1 cellular context compared by ENCODE assay signal in the genomic region with DNA sequence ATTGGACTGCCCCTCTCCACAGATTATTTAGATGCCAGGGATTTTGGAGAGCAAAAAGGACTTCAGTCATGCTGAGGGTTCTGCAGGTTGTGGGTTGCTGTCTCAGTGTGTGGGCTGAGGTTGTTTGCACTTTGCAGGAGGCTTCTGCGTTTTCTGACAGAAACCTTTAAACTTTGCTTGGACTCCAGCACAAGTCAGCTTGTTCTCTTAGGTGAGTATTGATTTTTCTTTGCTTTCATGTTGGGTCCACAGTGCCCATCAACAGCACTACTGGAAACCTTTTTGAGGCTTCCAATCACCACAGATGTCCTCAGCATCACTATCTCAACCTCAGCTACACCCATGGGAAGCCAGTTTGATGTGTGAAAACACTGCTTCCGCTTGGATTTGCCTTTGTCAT.
TF ChIP-seq lines count a peak whose summit lies in the region.

No MANE protein-coding gene starts in this region.

TF ChIP-seq in HepG2, 621 proteins besides CTCF, POLR2A, EP300 and RAD21 (continued from another document):
- TF ChIP-seq, protein P1, sequence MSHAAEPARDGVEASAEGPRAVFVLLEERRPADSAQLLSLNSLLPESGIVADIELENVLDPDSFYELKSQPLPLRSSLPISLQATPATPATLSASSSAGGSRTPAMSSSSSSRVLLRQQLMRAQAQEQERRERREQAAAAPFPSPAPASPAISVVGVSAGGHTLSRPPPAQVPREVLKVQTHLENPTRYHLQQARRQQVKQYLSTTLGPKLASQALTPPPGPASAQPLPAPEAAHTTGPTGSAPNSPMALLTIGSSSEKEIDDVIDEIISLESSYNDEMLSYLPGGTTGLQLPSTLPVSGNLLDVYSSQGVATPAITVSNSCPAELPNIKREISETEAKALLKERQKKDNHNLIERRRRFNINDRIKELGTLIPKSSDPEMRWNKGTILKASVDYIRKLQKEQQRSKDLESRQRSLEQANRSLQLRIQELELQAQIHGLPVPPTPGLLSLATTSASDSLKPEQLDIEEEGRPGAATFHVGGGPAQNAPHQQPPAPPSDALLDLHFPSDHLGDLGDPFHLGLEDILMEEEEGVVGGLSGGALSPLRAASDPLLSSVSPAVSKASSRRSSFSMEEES (CRISPR knock-in tag; IDR thresholded peaks at IDR 0.05), result no peak
- TF ChIP-seq, protein P2, sequence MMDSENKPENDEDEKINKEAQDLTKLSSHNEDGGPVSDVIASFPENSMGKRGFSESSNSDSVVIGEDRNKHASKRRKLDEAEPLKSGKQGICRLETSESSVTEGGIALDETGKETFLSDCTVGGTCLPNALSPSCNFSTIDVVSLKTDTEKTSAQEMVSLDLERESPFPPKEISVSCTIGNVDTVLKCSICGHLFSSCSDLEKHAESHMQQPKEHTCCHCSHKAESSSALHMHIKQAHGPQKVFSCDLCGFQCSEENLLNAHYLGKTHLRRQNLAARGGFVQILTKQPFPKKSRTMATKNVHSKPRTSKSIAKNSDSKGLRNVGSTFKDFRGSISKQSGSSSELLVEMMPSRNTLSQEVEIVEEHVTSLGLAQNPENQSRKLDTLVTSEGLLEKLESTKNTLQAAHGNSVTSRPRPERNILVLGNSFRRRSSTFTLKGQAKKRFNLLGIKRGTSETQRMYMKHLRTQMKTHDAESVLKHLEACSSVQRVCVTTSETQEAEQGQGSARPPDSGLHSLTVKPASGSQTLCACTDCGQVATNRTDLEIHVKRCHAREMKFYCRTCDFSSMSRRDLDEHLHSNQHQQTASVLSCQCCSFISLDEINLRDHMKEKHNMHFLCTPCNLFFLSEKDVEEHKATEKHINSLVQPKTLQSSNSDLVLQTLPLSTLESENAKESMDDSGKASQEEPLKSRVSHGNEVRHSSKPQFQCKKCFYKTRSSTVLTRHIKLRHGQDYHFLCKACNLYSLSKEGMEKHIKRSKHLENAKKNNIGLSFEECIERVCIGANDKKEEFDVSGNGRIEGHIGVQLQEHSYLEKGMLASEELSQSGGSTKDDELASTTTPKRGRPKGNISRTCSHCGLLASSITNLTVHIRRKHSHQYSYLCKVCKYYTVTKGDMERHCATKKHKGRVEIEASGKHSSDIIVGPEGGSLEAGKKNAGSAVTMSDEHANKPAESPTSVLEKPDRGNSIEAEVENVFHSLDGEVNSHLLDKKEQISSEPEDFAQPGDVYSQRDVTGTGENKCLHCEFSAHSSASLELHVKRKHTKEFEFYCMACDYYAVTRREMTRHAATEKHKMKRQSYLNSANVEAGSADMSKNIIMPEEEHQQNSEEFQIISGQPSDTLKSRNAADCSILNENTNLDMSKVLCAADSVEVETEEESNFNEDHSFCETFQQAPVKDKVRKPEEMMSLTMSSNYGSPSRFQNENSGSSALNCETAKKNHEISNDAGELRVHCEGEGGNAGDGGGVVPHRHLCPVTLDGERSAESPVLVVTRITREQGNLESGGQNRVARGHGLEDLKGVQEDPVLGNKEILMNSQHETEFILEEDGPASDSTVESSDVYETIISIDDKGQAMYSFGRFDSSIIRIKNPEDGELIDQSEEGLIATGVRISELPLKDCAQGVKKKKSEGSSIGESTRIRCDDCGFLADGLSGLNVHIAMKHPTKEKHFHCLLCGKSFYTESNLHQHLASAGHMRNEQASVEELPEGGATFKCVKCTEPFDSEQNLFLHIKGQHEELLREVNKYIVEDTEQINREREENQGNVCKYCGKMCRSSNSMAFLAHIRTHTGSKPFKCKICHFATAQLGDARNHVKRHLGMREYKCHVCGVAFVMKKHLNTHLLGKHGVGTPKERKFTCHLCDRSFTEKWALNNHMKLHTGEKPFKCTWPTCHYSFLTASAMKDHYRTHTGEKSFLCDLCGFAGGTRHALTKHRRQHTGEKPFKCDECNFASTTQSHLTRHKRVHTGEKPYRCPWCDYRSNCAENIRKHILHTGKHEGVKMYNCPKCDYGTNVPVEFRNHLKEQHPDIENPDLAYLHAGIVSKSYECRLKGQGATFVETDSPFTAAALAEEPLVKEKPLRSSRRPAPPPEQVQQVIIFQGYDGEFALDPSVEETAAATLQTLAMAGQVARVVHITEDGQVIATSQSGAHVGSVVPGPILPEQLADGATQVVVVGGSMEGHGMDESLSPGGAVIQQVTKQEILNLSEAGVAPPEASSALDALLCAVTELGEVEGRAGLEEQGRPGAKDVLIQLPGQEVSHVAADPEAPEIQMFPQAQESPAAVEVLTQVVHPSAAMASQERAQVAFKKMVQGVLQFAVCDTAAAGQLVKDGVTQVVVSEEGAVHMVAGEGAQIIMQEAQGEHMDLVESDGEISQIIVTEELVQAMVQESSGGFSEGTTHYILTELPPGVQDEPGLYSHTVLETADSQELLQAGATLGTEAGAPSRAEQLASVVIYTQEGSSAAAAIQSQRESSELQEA (CRISPR knock-in tag; IDR thresholded peaks at IDR 0.05; ENCODE audit: not compliant biosample characterization), result no peak
- TF ChIP-seq MAFK (conservative IDR thresholded peaks at IDR 0.05 in 1 of 2, IDR thresholded peaks at IDR 0.05 in 1 of 2; ENCODE audit: low read length in 2 of 2) (no peak), ZBTB7A (CRISPR knock-in tag; IDR thresholded peaks at IDR 0.05) (no peak), DMAP1 (CRISPR knock-in tag; IDR thresholded peaks at IDR 0.05) (no peak), HNRNPLL (IDR thresholded peaks at IDR 0.05; ENCODE audit: low read depth, low read length, poor library complexity, severe bottlenecking) (no peak), TCF7 (IDR thresholded peaks at IDR 0.05; ENCODE audit: low read depth) (no peak), FOSL2 (CRISPR knock-in tag; IDR thresholded peaks at IDR 0.05) (no peak), NCOA2 (CRISPR knock-in tag; IDR thresholded peaks at IDR 0.05) (no peak), STAT5B (CRISPR knock-in tag; IDR thresholded peaks at IDR 0.05) (no peak)
- TF ChIP-seq, protein P3, sequence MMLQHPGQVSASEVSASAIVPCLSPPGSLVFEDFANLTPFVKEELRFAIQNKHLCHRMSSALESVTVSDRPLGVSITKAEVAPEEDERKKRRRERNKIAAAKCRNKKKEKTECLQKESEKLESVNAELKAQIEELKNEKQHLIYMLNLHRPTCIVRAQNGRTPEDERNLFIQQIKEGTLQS (CRISPR knock-in tag; IDR thresholded peaks at IDR 0.05), result no peak
- TF ChIP-seq, protein P4, sequence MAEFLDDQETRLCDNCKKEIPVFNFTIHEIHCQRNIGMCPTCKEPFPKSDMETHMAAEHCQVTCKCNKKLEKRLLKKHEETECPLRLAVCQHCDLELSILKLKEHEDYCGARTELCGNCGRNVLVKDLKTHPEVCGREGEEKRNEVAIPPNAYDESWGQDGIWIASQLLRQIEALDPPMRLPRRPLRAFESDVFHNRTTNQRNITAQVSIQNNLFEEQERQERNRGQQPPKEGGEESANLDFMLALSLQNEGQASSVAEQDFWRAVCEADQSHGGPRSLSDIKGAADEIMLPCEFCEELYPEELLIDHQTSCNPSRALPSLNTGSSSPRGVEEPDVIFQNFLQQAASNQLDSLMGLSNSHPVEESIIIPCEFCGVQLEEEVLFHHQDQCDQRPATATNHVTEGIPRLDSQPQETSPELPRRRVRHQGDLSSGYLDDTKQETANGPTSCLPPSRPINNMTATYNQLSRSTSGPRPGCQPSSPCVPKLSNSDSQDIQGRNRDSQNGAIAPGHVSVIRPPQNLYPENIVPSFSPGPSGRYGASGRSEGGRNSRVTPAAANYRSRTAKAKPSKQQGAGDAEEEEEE (CRISPR knock-in tag; IDR thresholded peaks at IDR 0.05; ENCODE audit: borderline replicate concordance), result no peak
- TF ChIP-seq, protein P5, sequence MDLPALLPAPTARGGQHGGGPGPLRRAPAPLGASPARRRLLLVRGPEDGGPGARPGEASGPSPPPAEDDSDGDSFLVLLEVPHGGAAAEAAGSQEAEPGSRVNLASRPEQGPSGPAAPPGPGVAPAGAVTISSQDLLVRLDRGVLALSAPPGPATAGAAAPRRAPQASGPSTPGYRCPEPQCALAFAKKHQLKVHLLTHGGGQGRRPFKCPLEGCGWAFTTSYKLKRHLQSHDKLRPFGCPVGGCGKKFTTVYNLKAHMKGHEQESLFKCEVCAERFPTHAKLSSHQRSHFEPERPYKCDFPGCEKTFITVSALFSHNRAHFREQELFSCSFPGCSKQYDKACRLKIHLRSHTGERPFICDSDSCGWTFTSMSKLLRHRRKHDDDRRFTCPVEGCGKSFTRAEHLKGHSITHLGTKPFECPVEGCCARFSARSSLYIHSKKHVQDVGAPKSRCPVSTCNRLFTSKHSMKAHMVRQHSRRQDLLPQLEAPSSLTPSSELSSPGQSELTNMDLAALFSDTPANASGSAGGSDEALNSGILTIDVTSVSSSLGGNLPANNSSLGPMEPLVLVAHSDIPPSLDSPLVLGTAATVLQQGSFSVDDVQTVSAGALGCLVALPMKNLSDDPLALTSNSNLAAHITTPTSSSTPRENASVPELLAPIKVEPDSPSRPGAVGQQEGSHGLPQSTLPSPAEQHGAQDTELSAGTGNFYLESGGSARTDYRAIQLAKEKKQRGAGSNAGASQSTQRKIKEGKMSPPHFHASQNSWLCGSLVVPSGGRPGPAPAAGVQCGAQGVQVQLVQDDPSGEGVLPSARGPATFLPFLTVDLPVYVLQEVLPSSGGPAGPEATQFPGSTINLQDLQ (CRISPR knock-in tag; IDR thresholded peaks at IDR 0.05), result no peak
- TF ChIP-seq, protein P6, sequence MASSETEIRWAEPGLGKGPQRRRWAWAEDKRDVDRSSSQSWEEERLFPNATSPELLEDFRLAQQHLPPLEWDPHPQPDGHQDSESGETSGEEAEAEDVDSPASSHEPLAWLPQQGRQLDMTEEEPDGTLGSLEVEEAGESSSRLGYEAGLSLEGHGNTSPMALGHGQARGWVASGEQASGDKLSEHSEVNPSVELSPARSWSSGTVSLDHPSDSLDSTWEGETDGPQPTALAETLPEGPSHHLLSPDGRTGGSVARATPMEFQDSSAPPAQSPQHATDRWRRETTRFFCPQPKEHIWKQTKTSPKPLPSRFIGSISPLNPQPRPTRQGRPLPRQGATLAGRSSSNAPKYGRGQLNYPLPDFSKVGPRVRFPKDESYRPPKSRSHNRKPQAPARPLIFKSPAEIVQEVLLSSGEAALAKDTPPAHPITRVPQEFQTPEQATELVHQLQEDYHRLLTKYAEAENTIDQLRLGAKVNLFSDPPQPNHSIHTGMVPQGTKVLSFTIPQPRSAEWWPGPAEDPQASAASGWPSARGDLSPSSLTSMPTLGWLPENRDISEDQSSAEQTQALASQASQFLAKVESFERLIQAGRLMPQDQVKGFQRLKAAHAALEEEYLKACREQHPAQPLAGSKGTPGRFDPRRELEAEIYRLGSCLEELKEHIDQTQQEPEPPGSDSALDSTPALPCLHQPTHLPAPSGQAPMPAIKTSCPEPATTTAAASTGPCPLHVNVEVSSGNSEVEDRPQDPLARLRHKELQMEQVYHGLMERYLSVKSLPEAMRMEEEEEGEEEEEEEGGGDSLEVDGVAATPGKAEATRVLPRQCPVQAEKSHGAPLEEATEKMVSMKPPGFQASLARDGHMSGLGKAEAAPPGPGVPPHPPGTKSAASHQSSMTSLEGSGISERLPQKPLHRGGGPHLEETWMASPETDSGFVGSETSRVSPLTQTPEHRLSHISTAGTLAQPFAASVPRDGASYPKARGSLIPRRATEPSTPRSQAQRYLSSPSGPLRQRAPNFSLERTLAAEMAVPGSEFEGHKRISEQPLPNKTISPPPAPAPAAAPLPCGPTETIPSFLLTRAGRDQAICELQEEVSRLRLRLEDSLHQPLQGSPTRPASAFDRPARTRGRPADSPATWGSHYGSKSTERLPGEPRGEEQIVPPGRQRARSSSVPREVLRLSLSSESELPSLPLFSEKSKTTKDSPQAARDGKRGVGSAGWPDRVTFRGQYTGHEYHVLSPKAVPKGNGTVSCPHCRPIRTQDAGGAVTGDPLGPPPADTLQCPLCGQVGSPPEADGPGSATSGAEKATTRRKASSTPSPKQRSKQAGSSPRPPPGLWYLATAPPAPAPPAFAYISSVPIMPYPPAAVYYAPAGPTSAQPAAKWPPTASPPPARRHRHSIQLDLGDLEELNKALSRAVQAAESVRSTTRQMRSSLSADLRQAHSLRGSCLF (CRISPR knock-in tag; IDR thresholded peaks at IDR 0.05; ENCODE audit: borderline replicate concordance), result no peak
- TF ChIP-seq, protein P7, sequence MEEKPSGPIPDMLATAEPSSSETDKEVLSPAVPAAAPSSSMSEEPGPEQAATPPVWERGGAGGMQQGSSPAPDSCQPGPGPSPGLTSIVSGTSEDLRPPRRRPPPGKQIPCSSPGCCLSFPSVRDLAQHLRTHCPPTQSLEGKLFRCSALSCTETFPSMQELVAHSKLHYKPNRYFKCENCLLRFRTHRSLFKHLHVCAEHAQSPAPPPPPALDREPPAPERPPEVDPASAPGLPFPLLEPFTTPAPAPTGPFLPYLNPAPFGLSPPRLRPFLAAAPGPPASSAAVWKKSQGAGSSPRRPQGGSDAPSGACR (CRISPR knock-in tag; IDR thresholded peaks at IDR 0.05), result no peak
